ENCODE assay signal across 23 cellular contexts in genomic region chr4:19117022-19117421, GRCh38.
DNase-seq lines count a peak whose midpoint lies in the region; ATAC-seq, FAIRE-seq and TF ChIP-seq lines count a peak whose summit lies in the region.
"Had no signal": no experiment of that assay in that cellular context is flagged by ENCODE, and none has a peak within 500 bp of the region (broad histone marks: within the 10 kb centered on the region; RNA-seq: fewer than 3 reads in every experiment).

No MANE protein-coding gene starts in this region.

- in situ Hi-C loops in IMR-90 (cut with MboI; ENCODE audit: low sequenced_read_pairs), result no loop called here

- no peak overlapping the region for H3K4ac ChIP-seq in IMR-90 (ENCODE audit: low read depth, low read length)
- no peak overlapping the region for H3K4ac ChIP-seq in H1 (replicated peaks; ENCODE audit: insufficient read length, low read depth, low read length)
- no peak overlapping the region for H3K4ac ChIP-seq in mesenchymal stem cell (ENCODE audit: low read depth in 1 of 2, low read length in 2 of 2)

- H4K5ac ChIP-seq in IMR-90 (ENCODE audit: low read depth, low read length), result no peak overlapping the region
- no peak overlapping the region for H4K5ac ChIP-seq in H1 (ENCODE audit: insufficient read length, low read depth, low read length)

- H3K23ac ChIP-seq in IMR-90 (ENCODE audit: low read depth, low read length) (no peak overlapping the region), H1 (ENCODE audit: insufficient read length) (no peak overlapping the region), mesenchymal stem cell (ENCODE audit: low read length in 2 of 2) (no peak overlapping the region)

- H2AK5ac ChIP-seq in IMR-90 (ENCODE audit: low read depth, low read length), result no peak overlapping the region
- H2AK5ac ChIP-seq in H1 (ENCODE audit: low read depth, low read length), result no peak overlapping the region
- H2AK5ac ChIP-seq in mesenchymal stem cell (ENCODE audit: low read length, severe bottlenecking), result no peak overlapping the region

- H3K14ac ChIP-seq in IMR-90 (replicated peaks; ENCODE audit: low read depth, low read length) (no peak overlapping the region), H1 (ENCODE audit: insufficient read length) (no peak overlapping the region), mesenchymal stem cell (ENCODE audit: low read length in 2 of 2) (no peak overlapping the region)

- H3K79me1 ChIP-seq in IMR-90 (ENCODE audit: low read depth in 1 of 2, low read length in 2 of 2), result no peaks in the 10 kb centered on the region
- no peaks in the 10 kb centered on the region for H3K79me1 ChIP-seq in H1 (ENCODE audit: low read depth, low read length)
- H3K79me1 ChIP-seq in mesenchymal stem cell (replicated peaks; ENCODE audit: low read length, poor library complexity, severe bottlenecking), result no peaks in the 10 kb centered on the region

- H2BK20ac ChIP-seq in IMR-90 (ENCODE audit: low read depth, low read length) (no peak overlapping the region), H1 (ENCODE audit: low read length) (no peak overlapping the region)

- H2BK5ac ChIP-seq in IMR-90 (ENCODE audit: low read depth, low read length, poor library complexity, severe bottlenecking) (no peak overlapping the region), H1 (ENCODE audit: low read depth, low read length) (no peak overlapping the region), mesenchymal stem cell (ENCODE audit: low read depth, low read length, poor library complexity, severe bottlenecking) (no peak overlapping the region)

- no peaks in the 10 kb centered on the region for H4K20me1 ChIP-seq in IMR-90 (ENCODE audit: insufficient read depth, low read length)
- no peaks in the 10 kb centered on the region for H4K20me1 ChIP-seq in OCI-LY7 (ENCODE audit: insufficient read depth, low read length)
- H4K20me1 ChIP-seq in H1 (replicated peaks in 1 of 2; ENCODE audit: control insufficient read depth in 1 of 2, insufficient read depth in 2 of 2, low read length in 2 of 2), result no peaks in the 10 kb centered on the region
- H4K20me1 ChIP-seq: BLaER1 treated with 17β-estradiol and CSF1 and Interleukin-3, amounts not matched to agents 10 nM and 100 nM had no signal

- POLR2A ChIA-PET in A549 (lab: Yijun Ruan, JAX) (no interaction called here), IMR-90 (lab: Charles Lee; ENCODE audit: unreplicated experiment) (no interaction called here), OCI-LY7 (lab: Charles Lee) (interaction anchor here (1.1 kb wide), 1 partner anchor 58 kb away, joined by 3 read pairs; no protein-coding TSS in a partner anchor), H1 (lab: Charles Lee; ENCODE audit: partially characterized antibody) (no interaction called here)

- FAIRE-seq in A549 (lab: Jason Lieb, UNC) (no peak), H1 (lab: Jason Lieb, UNC) (no peak)
- FAIRE-seq: A204.1, D721Med, G401.6, GM12891, GM19239 had no signal

- TF ChIP-seq EP300 in A549 (IDR thresholded peaks at IDR 0.05) (no peak), H1 (IDR thresholded peaks at IDR 0.05; ENCODE audit: borderline replicate concordance in 1 of 2, low read depth in 2 of 2, low read length in 2 of 2) (no peak)

- H3K9ac ChIP-seq in IMR-90 (ENCODE audit: low read depth, low read length), result no peak overlapping the region
- no peak overlapping the region for H3K9ac ChIP-seq in H1 (replicated peaks in 1 of 4; ENCODE audit: extremely low read depth in 1 of 4, low read depth in 3 of 4, low read length in 3 of 4)
- H3K9ac ChIP-seq in mesenchymal stem cell (ENCODE audit: low read length), result no peak overlapping the region
- H3K9ac ChIP-seq: BLaER1 treated with 17β-estradiol and CSF1 and Interleukin-3, amounts not matched to agents 10 nM and 100 nM had no signal

- no peaks in the 10 kb centered on the region for H3K79me2 ChIP-seq in OCI-LY7 (ENCODE audit: insufficient read depth, low read depth, low read length)
- no peaks in the 10 kb centered on the region for H3K79me2 ChIP-seq in H1 (ENCODE audit: control insufficient read depth in 1 of 2, insufficient read depth in 2 of 2, low read length in 2 of 2)

- H3K56ac ChIP-seq in IMR-90 (ENCODE audit: extremely low read depth, insufficient read depth, low read length), result no peak overlapping the region
- H3K56ac ChIP-seq in H1 (replicated peaks; ENCODE audit: insufficient read length, low read depth, low read length), result no peak overlapping the region

- no peaks in the 10 kb centered on the region for H3K9me2 ChIP-seq in OCI-LY7 (ENCODE audit: insufficient read depth, low read length)

- TF ChIP-seq RAD21 in A549 (conservative IDR thresholded peaks at IDR 0.05 in 1 of 2, IDR thresholded peaks at IDR 0.05 in 1 of 2) (no peak), IMR-90 (IDR thresholded peaks at IDR 0.05; ENCODE audit: low read length) (no peak), H1 (IDR thresholded peaks at IDR 0.05 in 1 of 2, conservative IDR thresholded peaks at IDR 0.05 in 1 of 2; ENCODE audit: low read depth in 2 of 2, low read length in 2 of 2) (no peak)

- CTCF ChIA-PET in A549 (lab: Yijun Ruan, JAX) (no interaction called here), IMR-90 (lab: Yijun Ruan, JAX) (no interaction called here), OCI-LY7 (lab: Charles Lee; ENCODE audit: unreplicated experiment) (interaction anchor here (1.3 kb wide), 1 partner anchor 25 kb away, joined by 3 read pairs; no protein-coding TSS in a partner anchor), H1 (lab: Charles Lee; ENCODE audit: partially characterized antibody) (interaction anchor here (0.6 kb wide), 1 partner anchor 817 kb away, joined by 3 read pairs; no protein-coding TSS in a partner anchor)

- H2AFZ ChIP-seq in IMR-90 (replicated peaks; ENCODE audit: low read length, poor library complexity) (no peak overlapping the region), OCI-LY7 (ENCODE audit: low read length) (peak overlapping the region; percentile 96), H1 (ENCODE audit: low read length) (0 out of 2 replicates have a peak overlapping the region, but pooled peaks have one; percentile 19), mesenchymal stem cell (ENCODE audit: low read depth, low read length) (no peak overlapping the region)

- no peak overlapping the region for H4K91ac ChIP-seq in IMR-90 (ENCODE audit: insufficient read depth, low read depth, low read length)
- H4K91ac ChIP-seq in H1 (replicated peaks; ENCODE audit: insufficient read length, low read length), result no peak overlapping the region
- H4K91ac ChIP-seq in mesenchymal stem cell (ENCODE audit: low read length), result no peak overlapping the region

- H3K9me3 ChIP-seq in A549 (no peaks in the 10 kb centered on the region), IMR-90 (ENCODE audit: control insufficient read depth, insufficient read depth, low read length) (no peaks in the 10 kb centered on the region), OCI-LY7 (ENCODE audit: low read length) (peaks cover 4% of the 10 kb centered on the region; the same call in 1 of the 2 replicates), H1 (ENCODE audit: insufficient read depth in 2 of 2, low read depth in 1 of 2, low read length in 1 of 2) (no peaks in the 10 kb centered on the region), mesenchymal stem cell (ENCODE audit: control insufficient read depth, low read length) (no peaks in the 10 kb centered on the region)
- H3K9me3 ChIP-seq: BLaER1 treated with 17β-estradiol and CSF1 and Interleukin-3, amounts not matched to agents 10 nM and 100 nM; Caco-2 had no signal

- H3K27me3 ChIP-seq in IMR-90 (ENCODE audit: control insufficient read depth, insufficient read depth, low read length), result no peaks in the 10 kb centered on the region
- no peaks in the 10 kb centered on the region for H3K27me3 ChIP-seq in H1 (replicated peaks in 1 of 4; ENCODE audit: control insufficient read depth in 3 of 4, extremely low read depth in 1 of 4, insufficient read depth in 3 of 4, low read length in 3 of 4)
- H3K27me3 ChIP-seq in mesenchymal stem cell (ENCODE audit: control insufficient read depth in 1 of 2, insufficient read depth in 1 of 2, low read length in 2 of 2), result no peaks in the 10 kb centered on the region
- H3K27me3 ChIP-seq: BLaER1 treated with 17β-estradiol and CSF1 and Interleukin-3, amounts not matched to agents 10 nM and 100 nM had no signal

- no peak for TF ChIP-seq POLR2A in A549 (IDR thresholded peaks at IDR 0.05; ENCODE audit: low read length)
- no peak for TF ChIP-seq POLR2A in IMR-90 (IDR thresholded peaks at IDR 0.05; ENCODE audit: low read depth, low read length)
- no peak for TF ChIP-seq POLR2A in H1 (IDR thresholded peaks at IDR 0.05; ENCODE audit: control extremely low read depth in 1 of 2, low read depth in 2 of 2, low read length in 2 of 2)

- no peak overlapping the region for H2AK9ac ChIP-seq in IMR-90 (replicated peaks; ENCODE audit: low read depth, low read length, poor library complexity)

- no peak overlapping the region for H2BK12ac ChIP-seq in H1 (ENCODE audit: low read depth, low read length)
- H2BK12ac ChIP-seq in mesenchymal stem cell (ENCODE audit: low read length in 2 of 2), result no peak overlapping the region

- DNase-seq in A549 (ENCODE audit: low read depth in 1 of 2, low spot score in 1 of 2) (no peak), IMR-90 (no peak), OCI-LY7 (ENCODE audit: low spot score) (no peak), H1 (ENCODE audit: low read depth in 1 of 2, low spot score in 2 of 2) (no peak), OCI-M2 (lab: John Stamatoyannopoulos, UW; ENCODE audit: unreplicated experiment) (no peak), mesenchymal stem cell (no peak), NCI-H446 (lab: John Stamatoyannopoulos, UW) (no peak)
- DNase-seq: 8988T; AML-193; Caco-2; Calu3; CD4-positive, alpha-beta T cell; CD8-positive, alpha-beta T cell; DMS79 treated with DMSO at 0.1 percent for 48 hours; GF-D8 had no signal

- H4K8ac ChIP-seq in IMR-90 (ENCODE audit: low read depth in 2 of 2, low read length in 2 of 2) (no peak overlapping the region), H1 (ENCODE audit: extremely low read depth, insufficient read depth, low read length) (no peak overlapping the region), mesenchymal stem cell (ENCODE audit: low read length) (no peak overlapping the region)

- no peak overlapping the region for H3K4me3 ChIP-seq in A549
- no peak overlapping the region for H3K4me3 ChIP-seq in IMR-90 (ENCODE audit: insufficient read depth, low read depth, low read length)
- H3K4me3 ChIP-seq in OCI-LY7 (ENCODE audit: low read depth, low read length, poor library complexity, severe bottlenecking), result no peak overlapping the region
- no peak overlapping the region for H3K4me3 ChIP-seq in H1 (ENCODE audit: extremely low read depth in 1 of 4, insufficient read depth in 2 of 4, low read depth in 3 of 4, low read length in 4 of 4)
- H3K4me3 ChIP-seq in mesenchymal stem cell (ENCODE audit: insufficient read depth in 1 of 2, low read depth in 1 of 2, low read length in 2 of 2), result no peak overlapping the region
- H3K4me3 ChIP-seq: BLaER1 treated with 17β-estradiol and CSF1 and Interleukin-3, amounts not matched to agents 10 nM and 100 nM had no signal

- no TSS peak for BruUV-seq in IMR-90 (replicated peaks; lab: Mats Ljungman, UMichigan)
- no TSS peak for BruUV-seq in OCI-LY7 (replicated peaks; lab: Mats Ljungman, UMichigan)

- intact Hi-C loops in IMR-90 (cut with micrococcal nuclease), result no loop called here
- intact Hi-C loops in OCI-LY7 (cut with micrococcal nuclease; ENCODE audit: unreplicated experiment), result no loop called here

- no peak for TF ChIP-seq CTCF in A549 (IDR thresholded peaks at IDR 0.05)
- no peak for TF ChIP-seq CTCF in IMR-90 (conservative IDR thresholded peaks at IDR 0.05; ENCODE audit: low read depth, low read length)
- TF ChIP-seq CTCF in OCI-LY7 (conservative IDR thresholded peaks at IDR 0.05; ENCODE audit: low read length), result no peak
- TF ChIP-seq CTCF in H1 (IDR thresholded peaks at IDR 0.05; ENCODE audit: control extremely low read depth in 1 of 3, insufficient read depth in 1 of 3, low read depth in 1 of 3, low read length in 3 of 3), result no peak

- no peaks in the 10 kb centered on the region for H3K9me1 ChIP-seq in IMR-90 (ENCODE audit: insufficient read depth, low read length)

- H2BK120ac ChIP-seq in IMR-90 (ENCODE audit: low read depth, low read length) (no peak overlapping the region), H1 (replicated peaks; ENCODE audit: low read depth, low read length) (no peak overlapping the region), mesenchymal stem cell (ENCODE audit: low read depth, low read length) (no peak overlapping the region)

- no peak overlapping the region for H3K4me2 ChIP-seq in A549
- no peak overlapping the region for H3K4me2 ChIP-seq in IMR-90 (ENCODE audit: low read depth, low read length)
- no peak overlapping the region for H3K4me2 ChIP-seq in OCI-LY7 (ENCODE audit: low read length)
- no peak overlapping the region for H3K4me2 ChIP-seq in H1 (ENCODE audit: insufficient read depth in 1 of 2, low read depth in 2 of 2, low read length in 2 of 2)
- no peak overlapping the region for H3K4me2 ChIP-seq in mesenchymal stem cell (ENCODE audit: low read length, poor library complexity, severe bottlenecking)
- H3K4me2 ChIP-seq: BLaER1 treated with 17β-estradiol and CSF1 and Interleukin-3, amounts not matched to agents 10 nM and 100 nM had no signal

- no peak for ATAC-seq in A549
- ATAC-seq in IMR-90 (ENCODE audit: low read depth), result no peak
- ATAC-seq in GM21367 (IDR thresholded peaks at IDR 0.05; ENCODE audit: unreplicated experiment), result no peak
- ATAC-seq: CD8-positive, alpha-beta T cell had no signal

- H3K23me2 ChIP-seq in H1 (ENCODE audit: low read depth, low read length), result no peaks in the 10 kb centered on the region; the same call in 1 of the 2 replicates

- H3K18ac ChIP-seq in IMR-90 (ENCODE audit: low read depth, low read length) (no peak overlapping the region), H1 (ENCODE audit: extremely low read depth, low read length) (no peak overlapping the region), mesenchymal stem cell (ENCODE audit: low read depth in 1 of 2, low read length in 2 of 2) (no peak overlapping the region)

- WGBS in A549 (ENCODE audit: missing lambda C conversion rate), result 0% methylated on average over 2 of the region's 2 CpGs
- WGBS in IMR-90 (ENCODE audit: extremely low coverage in 2 of 2, insufficient read length in 1 of 2), 2 experiments, result no CpG with 5 or more reads among the region's 2 CpGs
- WGBS in H1 (ENCODE audit: extremely low coverage in 1 of 2, insufficient coverage in 1 of 2, insufficient read length in 1 of 2, insufficient replicate concordance in 2 of 2, low coverage in 1 of 2, low lambda C conversion rate in 2 of 2, missing lambda C conversion rate in 1 of 2), 2 experiments, result 82% methylated on average over 2 of the region's 2 CpGs; no CpG with 5 or more reads in 1 of the 2 experiments
- WGBS in mesenchymal stem cell, result 74% methylated on average over 2 of the region's 2 CpGs

- H3K27ac ChIP-seq in A549 (no peak overlapping the region), IMR-90 (ENCODE audit: insufficient read depth, low read length) (no peak overlapping the region), OCI-LY7 (ENCODE audit: low read depth, low read length, poor library complexity, severe bottlenecking) (no peak overlapping the region), H1 (ENCODE audit: low read depth, low read length) (no peak overlapping the region), mesenchymal stem cell (ENCODE audit: low read length, poor library complexity, severe bottlenecking) (no peak overlapping the region)
- H3K27ac ChIP-seq: BLaER1 treated with 17β-estradiol and CSF1 and Interleukin-3, amounts not matched to agents 10 nM and 100 nM; C4-2B had no signal

- no peak overlapping the region for H2BK15ac ChIP-seq in IMR-90 (ENCODE audit: low read depth, low read length)
- no peak overlapping the region for H2BK15ac ChIP-seq in H1 (ENCODE audit: low read length)
- no peak overlapping the region for H2BK15ac ChIP-seq in mesenchymal stem cell (ENCODE audit: low read depth, poor library complexity, severe bottlenecking)

- H3K36me3 ChIP-seq in IMR-90 (ENCODE audit: control insufficient read depth, insufficient read depth, low read length) (no peaks in the 10 kb centered on the region), OCI-LY7 (ENCODE audit: insufficient read depth, low read length) (no peaks in the 10 kb centered on the region), H1 (ENCODE audit: control insufficient read depth in 2 of 4, insufficient read depth in 4 of 4, low read length in 3 of 4) (no peaks in the 10 kb centered on the region; a peak in 1 of 8 replicates), mesenchymal stem cell (ENCODE audit: control insufficient read depth in 1 of 2, insufficient read depth in 2 of 2, low read depth in 1 of 2, low read length in 2 of 2) (no peaks in the 10 kb centered on the region)
- H3K36me3 ChIP-seq: BLaER1 treated with 17β-estradiol and CSF1 and Interleukin-3, amounts not matched to agents 10 nM and 100 nM had no signal

- dilution Hi-C loops in IMR-90 (cut with HindIII; ENCODE audit: low sequenced_read_pairs, unreplicated experiment), result no loop called here

- H3K4me1 ChIP-seq in A549, result no peaks in the 10 kb centered on the region
- no peaks in the 10 kb centered on the region for H3K4me1 ChIP-seq in IMR-90 (ENCODE audit: control insufficient read depth, insufficient read depth, low read length)
- H3K4me1 ChIP-seq in OCI-LY7 (ENCODE audit: insufficient read depth, low read length, poor library complexity, severe bottlenecking), result peaks cover 7% of the 10 kb centered on the region
- no peaks in the 10 kb centered on the region for H3K4me1 ChIP-seq in H1 (replicated peaks in 1 of 4; ENCODE audit: control insufficient read depth in 3 of 4, insufficient read depth in 4 of 4, low read length in 3 of 4)
- H3K4me1 ChIP-seq in mesenchymal stem cell (ENCODE audit: control insufficient read depth, insufficient read depth, low read depth, low read length), result no peaks in the 10 kb centered on the region
- H3K4me1 ChIP-seq: BLaER1 treated with 17β-estradiol and CSF1 and Interleukin-3, amounts not matched to agents 10 nM and 100 nM; Caco-2 had no signal

Comparison
In these comparisons a context has a peak if more than half of its experiments do, and no peak if none do; other contexts are left out.
1. H2AFZ ChIP-seq: peak in OCI-LY7 (single experiment) and H1 (single experiment); none in IMR-90 (single experiment) and mesenchymal stem cell (single experiment).
2. CTCF ChIA-PET loops: an anchor here in OCI-LY7 (1.3 kb wide) and H1 (0.6 kb wide); none called in A549 and IMR-90.
3. Of the 18 proteins assayed by ChIP-seq in both H1 and A549: peak only in H1: none; only in A549: MAFK; in both: none; in neither: 17.